In genomic region chr4:107044170-107044569, GRCh38 we compare ENCODE assay signal across 16 cellular contexts. TPM values are rescaled to one million over a fixed set of nuclear protein-coding genes. Genes with fewer than 3 reads are reported as not detected.
DNase-seq lines count a peak whose midpoint lies in the region; ATAC-seq and TF ChIP-seq lines count a peak whose summit lies in the region.
"Had no signal": no experiment of that assay in that cellular context is flagged by ENCODE, and none has a peak within 500 bp of the region (broad histone marks: within the 10 kb centered on the region; RNA-seq: fewer than 3 reads in every experiment).

No MANE protein-coding gene starts in this region.

- 100% methylated on average over 1 of the region's 1 CpG; no CpG with 5 or more reads in 1 of the 2 donors for WGBS in neuronal stem cell (ENCODE audit: extremely low coverage in 2 of 2, insufficient read length in 2 of 2, insufficient replicate concordance in 1 of 2), 2 donors

- H3K4me2 ChIP-seq in neuronal stem cell (ENCODE audit: insufficient read depth, low read length, poor library complexity, severe bottlenecking), result no peak overlapping the region

- ATAC-seq in HG03378 (IDR thresholded peaks at IDR 0.05; ENCODE audit: unreplicated experiment), result no peak
- no peak for ATAC-seq in GM19467 (IDR thresholded peaks at IDR 0.05; ENCODE audit: unreplicated experiment)
- no peak for ATAC-seq in GM19324 (IDR thresholded peaks at IDR 0.05; ENCODE audit: low FRiP score, unreplicated experiment)
- ATAC-seq: natural killer cell had no signal

- in situ Hi-C loops in brain microvascular endothelial cell (cut with HindIII; ENCODE audit: low pct_ligation_motif_present, low sequenced_read_pairs), result no loop called here

- H3K4ac ChIP-seq in neuronal stem cell (ENCODE audit: low read length), result no peak overlapping the region

- no peaks in the 10 kb centered on the region for H3K4me1 ChIP-seq in neuronal stem cell (ENCODE audit: control insufficient read depth in 2 of 2, insufficient read depth in 1 of 2, low read depth in 1 of 2, low read length in 2 of 2)

- peak; percentile 53 for TF ChIP-seq CTCF in C4-2B (conservative IDR thresholded peaks at IDR 0.05)
- TF ChIP-seq CTCF in brain microvascular endothelial cell (IDR thresholded peaks at IDR 0.05; ENCODE audit: low read depth, low read length, missing control alignments), result peak; percentile 36
- TF ChIP-seq CTCF in kidney epithelial cell (IDR thresholded peaks at IDR 0.05; ENCODE audit: insufficient read depth, low read length, poor library complexity, severe bottlenecking), result peak; percentile 16

- H4K91ac ChIP-seq in neuronal stem cell (ENCODE audit: low read depth, low read length, poor library complexity), result no peak overlapping the region

- H2BK12ac ChIP-seq in neuronal stem cell (ENCODE audit: low read length), result no peak overlapping the region

- H2BK5ac ChIP-seq in neuronal stem cell (ENCODE audit: low read length), result no peak overlapping the region

- TF ChIP-seq RAD21 in Ishikawa (IDR thresholded peaks at IDR 0.05; ENCODE audit: low read depth), result peak; percentile 21; the same call in 1 of the 2 replicates

- no peak overlapping the region for H2BK120ac ChIP-seq in neuronal stem cell (ENCODE audit: low read depth, low read length)

- no peak overlapping the region for H3K14ac ChIP-seq in neuronal stem cell (ENCODE audit: low read length)

- H2AFZ ChIP-seq in neuronal stem cell (ENCODE audit: low read length), result no peak overlapping the region

- no peak overlapping the region for H2BK15ac ChIP-seq in neuronal stem cell (ENCODE audit: low read length)

- H3K27ac ChIP-seq in C4-2B (no peak overlapping the region), brain microvascular endothelial cell (no peak overlapping the region), neuronal stem cell (replicated peaks; ENCODE audit: low read length) (no peak overlapping the region)

- H3K9me3 ChIP-seq in neuronal stem cell (replicated peaks in 1 of 2; ENCODE audit: control insufficient read depth in 2 of 2, insufficient read depth in 1 of 2, low read depth in 1 of 2, low read length in 2 of 2), result no peaks in the 10 kb centered on the region

- H3K36me3 ChIP-seq in brain microvascular endothelial cell (replicated peaks), result no peaks in the 10 kb centered on the region
- H3K36me3 ChIP-seq in kidney epithelial cell (ENCODE audit: control insufficient read depth, insufficient read depth, low read length), result no peaks in the 10 kb centered on the region
- H3K36me3 ChIP-seq in neuronal stem cell (replicated peaks in 1 of 2; ENCODE audit: control insufficient read depth in 2 of 2, insufficient read depth in 2 of 2, low read length in 2 of 2), result no peaks in the 10 kb centered on the region

- no peak overlapping the region for H3K9ac ChIP-seq in neuronal stem cell (ENCODE audit: low read depth, low read length, poor library complexity)

- DNase-seq in brain microvascular endothelial cell (peak; percentile 26), kidney epithelial cell (ENCODE audit: low read depth) (no peak), neuronal stem cell (ENCODE audit: low spot score) (no peak)
- DNase-seq: activated CD4-positive, alpha-beta T cell treated with anti-CD3 and anti-CD28 coated beads, Interleukin-2, amount 50 U/mL, for 48 hours; activated naive CD4-positive, alpha-beta T cell; CD4-positive, alpha-beta T cell; cerebellar nuclear complex; KG1; natural killer cell; NCI-H2081; small intestine had no signal

- no peak for TF ChIP-seq EP300 in Ishikawa (IDR thresholded peaks at IDR 0.05; ENCODE audit: borderline replicate concordance)

- H3K23ac ChIP-seq in neuronal stem cell (ENCODE audit: low read depth, low read length, poor library complexity), result no peak overlapping the region

- H3K27me3 ChIP-seq in brain microvascular endothelial cell (replicated peaks), result no peaks in the 10 kb centered on the region
- H3K27me3 ChIP-seq in kidney epithelial cell (ENCODE audit: control insufficient read depth, insufficient read depth, low read length), result no peaks in the 10 kb centered on the region
- no peaks in the 10 kb centered on the region for H3K27me3 ChIP-seq in neuronal stem cell (ENCODE audit: control insufficient read depth in 3 of 3, insufficient read depth in 3 of 3, low read depth in 1 of 3, low read length in 3 of 3)

- no peaks in the 10 kb centered on the region for H3K79me1 ChIP-seq in neuronal stem cell (ENCODE audit: low read depth, low read length)

- no peak overlapping the region for H3K18ac ChIP-seq in neuronal stem cell (ENCODE audit: low read length)

- H4K8ac ChIP-seq in neuronal stem cell (ENCODE audit: low read depth, low read length), result no peak overlapping the region

- no peak overlapping the region for H2AK5ac ChIP-seq in neuronal stem cell (ENCODE audit: low read depth, low read length)

- no peak overlapping the region for H3K4me3 ChIP-seq in brain microvascular endothelial cell (ENCODE audit: low read depth, low read length)
- no peak overlapping the region for H3K4me3 ChIP-seq in kidney epithelial cell (ENCODE audit: low read depth, low read length)
- no peak overlapping the region for H3K4me3 ChIP-seq in neuronal stem cell (ENCODE audit: low read length in 2 of 2)

TF ChIP-seq in Ishikawa, 13 proteins besides CTCF, POLR2A, EP300 and RAD21:
- TF ChIP-seq USF1 (IDR thresholded peaks at IDR 0.05), result no peak
- no peak for TF ChIP-seq ZBTB7A (IDR thresholded peaks at IDR 0.05; ENCODE audit: low read depth)

RNA-seq across cellular contexts. Expression of gene DKK2, which starts 8.1 kb away (rescaled TPM):
- total RNA-seq in kidney epithelial cell, result not detected in 2 replicates
- polyA plus RNA-seq in neuronal stem cell (2013, experiment 1 of 2), result 0.10 TPM
- 0.06 TPM for polyA plus RNA-seq in neuronal stem cell (2013, experiment 2 of 2)
- total RNA-seq: CD4-positive, alpha-beta T cell had no signal
